19 cellular contexts compared by ENCODE assay signal in genomic region chr6:33974471-33974870, GRCh38.
DNase-seq lines count a peak whose midpoint lies in the region; ATAC-seq and TF ChIP-seq lines count a peak whose summit lies in the region.
"Had no signal": no experiment of that assay in that cellular context is flagged by ENCODE, and none has a peak within 500 bp of the region (broad histone marks: within the 10 kb centered on the region; RNA-seq: fewer than 3 reads in every experiment).

No MANE protein-coding gene starts in this region.

- H2BK120ac ChIP-seq in neuronal stem cell (ENCODE audit: low read depth, low read length) = no peak overlapping the region

- H3K9me3 Mint-ChIP-seq in GM23338 = peaks cover 8% of the 10 kb centered on the region; the same call in 2 of the 3 replicates
- H3K9me3 Mint-ChIP-seq in activated T-cell treated with anti-CD3 and anti-CD28 coated beads, Interleukin-2, amount 50 U/mL, for 24 hours = no peaks in the 10 kb centered on the region

- peaks cover 16% of the 10 kb centered on the region for H3K27me3 Mint-ChIP-seq in GM23338 (ENCODE audit: insufficient read depth, low read depth, poor library complexity)
- peaks cover 45% of the 10 kb centered on the region for H3K27me3 Mint-ChIP-seq in activated T-cell treated with anti-CD3 and anti-CD28 coated beads, Interleukin-2, amount 50 U/mL, for 24 hours

- H3K23ac ChIP-seq in neuronal stem cell (ENCODE audit: low read depth, low read length, poor library complexity) = peak overlapping the region; percentile 39

- H3K27ac ChIP-seq in GM23338 (ENCODE audit: low read depth) = no peak overlapping the region
- no peak overlapping the region for H3K27ac ChIP-seq in coronary artery
- no peak overlapping the region for H3K27ac ChIP-seq in neuronal stem cell (replicated peaks; ENCODE audit: low read length)
- H3K27ac ChIP-seq: SK-N-MC had no signal

- ATAC-seq in GM23338 = peak; percentile 77
- no peak for ATAC-seq in GM19324 (IDR thresholded peaks at IDR 0.05; ENCODE audit: low FRiP score, unreplicated experiment)
- ATAC-seq: CD8-positive, alpha-beta T cell; Right ventricle myocardium inferior had no signal

- no peaks in the 10 kb centered on the region for H3K79me1 ChIP-seq in neuronal stem cell (ENCODE audit: low read depth, low read length)

- peak overlapping the region; percentile 69 for H3K18ac ChIP-seq in neuronal stem cell (ENCODE audit: low read length)

- H3K4me1 ChIP-seq in GM23338 (ENCODE audit: insufficient read depth) (peaks cover 9% of the 10 kb centered on the region), neuronal stem cell (ENCODE audit: control insufficient read depth in 2 of 2, insufficient read depth in 1 of 2, low read depth in 1 of 2, low read length in 2 of 2) (peaks cover 0 to 2% of the 10 kb centered on the region in 2 donors)
- H3K4me1 ChIP-seq: BE2C had no signal

- H3F3A ChIP-seq in GM23338 (replicated peaks; ENCODE audit: low read depth) = no peaks in the 10 kb centered on the region

- no peak overlapping the region for H2BK15ac ChIP-seq in neuronal stem cell (ENCODE audit: low read length)

- no peak overlapping the region for H4K8ac ChIP-seq in neuronal stem cell (ENCODE audit: low read depth, low read length)

- H4K20me1 ChIP-seq in GM23338 (replicated peaks; ENCODE audit: insufficient read depth) = no peaks in the 10 kb centered on the region

- H3K14ac ChIP-seq in neuronal stem cell (ENCODE audit: low read length) = no peak overlapping the region

- no peak overlapping the region for H3K9ac ChIP-seq in neuronal stem cell (ENCODE audit: low read depth, low read length, poor library complexity)

- no peak overlapping the region for H2AFZ ChIP-seq in GM23338
- H2AFZ ChIP-seq in neuronal stem cell (ENCODE audit: low read length) = no peak overlapping the region

- H3K4me2 ChIP-seq in GM23338 (0 out of 2 replicates have a peak overlapping the region, but pooled peaks have one; percentile 5), neuronal stem cell (ENCODE audit: insufficient read depth, low read length, poor library complexity, severe bottlenecking) (no peak overlapping the region)

- TF ChIP-seq CTCF in GM23338 (conservative IDR thresholded peaks at IDR 0.05; ENCODE audit: low read depth in 2 of 2) (no peak), coronary artery (IDR thresholded peaks at IDR 0.05) (no peak)

- H3K36me3 Mint-ChIP-seq in GM23338 (ENCODE audit: low read depth) = no peaks in the 10 kb centered on the region
- H3K36me3 Mint-ChIP-seq in activated T-cell treated with anti-CD3 and anti-CD28 coated beads, Interleukin-2, amount 50 U/mL, for 24 hours (ENCODE audit: low read depth) = no peaks in the 10 kb centered on the region
- H3K36me3 Mint-ChIP-seq: CD8-positive, alpha-beta T cell had no signal

- H3K4me3 ChIP-seq in GM23338 (no peak overlapping the region), coronary artery (no peak overlapping the region), neuronal stem cell (ENCODE audit: low read length in 2 of 2) (no peak overlapping the region)
- H3K4me3 ChIP-seq: SK-N-MC had no signal

- no peaks in the 10 kb centered on the region for H3K79me2 ChIP-seq in GM23338 (replicated peaks; ENCODE audit: insufficient read depth)

- no peaks in the 10 kb centered on the region for H3K9me2 ChIP-seq in GM23338 (ENCODE audit: insufficient read depth)

- H3K4ac ChIP-seq in neuronal stem cell (ENCODE audit: low read length) = no peak overlapping the region

- peaks cover 12% of the 10 kb centered on the region for H3K4me1 Mint-ChIP-seq in GM23338
- H3K4me1 Mint-ChIP-seq in activated T-cell treated with anti-CD3 and anti-CD28 coated beads, Interleukin-2, amount 50 U/mL, for 24 hours (ENCODE audit: low read depth) = peaks cover 4% of the 10 kb centered on the region

- peak overlapping the region; percentile 48 for H2BK5ac ChIP-seq in neuronal stem cell (ENCODE audit: low read length)

- H3K36me3 ChIP-seq in GM23338 (ENCODE audit: insufficient read depth) (no peaks in the 10 kb centered on the region), neuronal stem cell (replicated peaks in 1 of 2; ENCODE audit: control insufficient read depth in 2 of 2, insufficient read depth in 2 of 2, low read length in 2 of 2) (no peaks in the 10 kb centered on the region)
- H3K36me3 ChIP-seq: BE2C had no signal

- peak overlapping the region; percentile 38; the same call in 1 of the 3 replicates for H3K4me3 Mint-ChIP-seq in GM23338
- no peak overlapping the region for H3K4me3 Mint-ChIP-seq in activated T-cell treated with anti-CD3 and anti-CD28 coated beads, Interleukin-2, amount 50 U/mL, for 24 hours
- H3K4me3 Mint-ChIP-seq: CD8-positive, alpha-beta T cell had no signal

- H2AK5ac ChIP-seq in neuronal stem cell (ENCODE audit: low read depth, low read length) = peak overlapping the region; percentile 78

- H2BK12ac ChIP-seq in neuronal stem cell (ENCODE audit: low read length) = peak overlapping the region; percentile 18

- H3K27me3 ChIP-seq in GM23338 (ENCODE audit: insufficient read depth) = peaks cover 28% of the 10 kb centered on the region
- H3K27me3 ChIP-seq in neuronal stem cell (ENCODE audit: control insufficient read depth in 3 of 3, insufficient read depth in 3 of 3, low read depth in 1 of 3, low read length in 3 of 3) = peaks cover 0 to 14% (median 9%) of the 10 kb centered on the region in 3 experiments
- H3K27me3 ChIP-seq: BE2C had no signal

- peaks cover 0 to 2% of the 10 kb centered on the region in 2 donors for H3K9me3 ChIP-seq in neuronal stem cell (replicated peaks in 1 of 2; ENCODE audit: control insufficient read depth in 2 of 2, insufficient read depth in 1 of 2, low read depth in 1 of 2, low read length in 2 of 2)
- H3K9me3 ChIP-seq: BE2C had no signal

- DNase-seq in 8988T = peak; percentile 3
- DNase-seq in GM23338 (ENCODE audit: low spot score) = peak; percentile 35
- peak; percentile 3 for DNase-seq in coronary artery (ENCODE audit: low spot score)
- DNase-seq in neuronal stem cell (ENCODE audit: low spot score) = no peak
- no peak for DNase-seq in T1000 (lab: John Stamatoyannopoulos, UW)
- DNase-seq in NCI-H1436 treated with DMSO at 0.1 percent for 48 hours (lab: John Stamatoyannopoulos, UW) = no peak
- DNase-seq in activated T-cell treated with anti-CD3 and anti-CD28 coated beads, Interleukin-2, amount 50 U/mL, for 24 hours = no peak
- DNase-seq: BE2C; CD8-positive, alpha-beta T cell; DMS 273 treated with DMSO at 0.1 percent for 48 hours; HCEC 1CT; KBM-7; NCI-H146; NCI-H2081 treated with DMSO at 0.1 percent for 48 hours; NCI-H345; NCI-H748 treated with DMSO at 0.1 percent for 48 hours had no signal

- no peak overlapping the region for H4K91ac ChIP-seq in neuronal stem cell (ENCODE audit: low read depth, low read length, poor library complexity)

- H3K27ac Mint-ChIP-seq in GM23338 = no peak overlapping the region
- H3K27ac Mint-ChIP-seq in activated T-cell treated with anti-CD3 and anti-CD28 coated beads, Interleukin-2, amount 50 U/mL, for 24 hours = no peak overlapping the region
- H3K27ac Mint-ChIP-seq: CD8-positive, alpha-beta T cell had no signal

- no CpG with 5 or more reads among the region's 2 CpGs for WGBS in neuronal stem cell (ENCODE audit: extremely low coverage in 2 of 2, insufficient read length in 2 of 2, insufficient replicate concordance in 1 of 2), 2 donors

TF ChIP-seq in GM23338, 12 proteins besides CTCF, POLR2A, EP300 and RAD21 (continues in another document):
- TF ChIP-seq EZH2phosphoT487 (IDR thresholded peaks at IDR 0.05; ENCODE audit: unreplicated experiment) = no peak
- no peak for TF ChIP-seq CREB1 (CRISPR knock-in tag; IDR thresholded peaks at IDR 0.05; ENCODE audit: low read depth)

Comparison
In these comparisons a context has a peak if more than half of its experiments do, and no peak if none do; other contexts are left out.
1. DNase-seq: peak in 8988T (single experiment), GM23338 (single experiment) and coronary artery (single experiment); none in neuronal stem cell (single experiment), T1000 (single experiment), NCI-H1436 treated with DMSO at 0.1 percent for 48 hours (single experiment) and activated T-cell treated with anti-CD3 and anti-CD28 coated beads, Interleukin-2, amount 50 U/mL, for 24 hours (single experiment).